In the genomic region with DNA sequence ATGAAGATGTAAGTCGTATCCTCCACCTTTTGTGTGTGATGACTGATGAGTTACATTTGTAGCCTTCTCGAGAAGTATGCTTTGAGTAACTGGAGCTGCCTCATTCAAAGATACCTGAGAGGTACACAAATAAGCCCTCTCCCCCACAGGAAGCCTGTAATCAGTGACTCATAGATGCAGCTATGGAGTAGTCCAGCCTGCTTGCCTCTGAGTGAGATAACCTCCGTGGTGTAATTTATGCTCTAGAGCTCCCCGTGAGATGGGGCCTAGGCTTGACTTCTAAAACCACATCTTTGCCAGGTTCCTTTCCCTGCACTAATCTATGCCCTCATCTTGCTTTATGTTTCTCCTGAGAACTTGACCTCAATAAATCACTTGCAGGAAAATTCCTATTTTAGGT, we compare ENCODE assay signal across 10 cellular contexts.
DNase-seq lines count a peak whose midpoint lies in the region; ATAC-seq and TF ChIP-seq lines count a peak whose summit lies in the region.
"Had no signal": no experiment of that assay in that cellular context is flagged by ENCODE, and none has a peak within 500 bp of the region (broad histone marks: within the 10 kb centered on the region; RNA-seq: fewer than 3 reads in every experiment).

No MANE protein-coding gene starts in this region.

- in situ Hi-C loops in ACHN (cut with HindIII; ENCODE audit: low pct_ligation_motif_present, low pct_unique_long_range_greater_than_20kb, low sequenced_read_pairs) = no loop called here

- no peak overlapping the region for H3K9ac ChIP-seq in SK-N-SH
- H3K9ac ChIP-seq: neural progenitor cell had no signal

- H3K27ac ChIP-seq in RWPE1 = no peak overlapping the region
- no peak overlapping the region for H3K27ac ChIP-seq in SK-N-SH (ENCODE audit: low read depth in 2 of 2, low read length in 1 of 2)
- H3K27ac ChIP-seq: cardiac muscle cell, neural progenitor cell had no signal

- no peaks in the 10 kb centered on the region for H3K36me3 Mint-ChIP-seq in Caco-2 (ENCODE audit: insufficient read depth, unreplicated experiment)
- H3K36me3 Mint-ChIP-seq in natural killer cell = no peaks in the 10 kb centered on the region
- H3K36me3 Mint-ChIP-seq: neural progenitor cell had no signal

- H3K79me2 ChIP-seq in SK-N-SH (ENCODE audit: insufficient read depth) = no peaks in the 10 kb centered on the region

- no peaks in the 10 kb centered on the region for H3K9me2 ChIP-seq in SK-N-SH

- peaks cover 10% of the 10 kb centered on the region for H3K4me1 Mint-ChIP-seq in Caco-2 (ENCODE audit: low read depth, unreplicated experiment)
- peaks cover 10 to 11% of the 10 kb centered on the region in 2 donors for H3K4me1 Mint-ChIP-seq in natural killer cell
- H3K4me1 Mint-ChIP-seq: neural progenitor cell had no signal

- BruUV-seq in Caco-2 (replicated peaks; lab: Mats Ljungman, UMichigan) = no TSS peak

- no peaks in the 10 kb centered on the region for H3F3A ChIP-seq in SK-N-SH (replicated peaks; ENCODE audit: insufficient read depth)

- ATAC-seq in GM18519 (IDR thresholded peaks at IDR 0.05; ENCODE audit: low FRiP score, unreplicated experiment) = peak; percentile 62
- no peak for ATAC-seq in natural killer cell
- ATAC-seq: left lobe of liver had no signal

- H3K4me2 ChIP-seq in SK-N-SH = no peak overlapping the region
- H3K4me2 ChIP-seq: neural progenitor cell had no signal

- 35% methylated on average over 3 of the region's 4 CpGs for WGBS in SK-N-SH (ENCODE audit: low lambda C conversion rate)

- TF ChIP-seq RAD21 in SK-N-SH (IDR thresholded peaks at IDR 0.05; ENCODE audit: low read length) = no peak

- DNase-seq in Caco-2 (peak; percentile 15 to 39), RWPE1 (ENCODE audit: low spot score) (peak; percentile 13), fibroblast of villous mesenchyme (ENCODE audit: low read depth) (peak; percentile 75), ACHN (no peak), SK-N-SH (no peak), natural killer cell (no peak)

- no peak for TF ChIP-seq EP300 in SK-N-SH (IDR thresholded peaks at IDR 0.05; ENCODE audit: borderline replicate concordance in 1 of 2, low read depth in 1 of 2, low read length in 1 of 2)

- intact Hi-C loops in Caco-2 (cut with micrococcal nuclease; ENCODE audit: unreplicated experiment) (loop anchor here (1.0 kb wide), 1 partner anchor 248 kb away; no protein-coding TSS in a partner anchor), natural killer cell (cut with micrococcal nuclease) (no loop called here)

- H2AFZ ChIP-seq in SK-N-SH (ENCODE audit: low read depth) = no peak overlapping the region
- H2AFZ ChIP-seq: neural progenitor cell had no signal

- H3K27me3 Mint-ChIP-seq in Caco-2 (ENCODE audit: insufficient read depth, unreplicated experiment) = no peaks in the 10 kb centered on the region
- H3K27me3 Mint-ChIP-seq in natural killer cell (ENCODE audit: low read depth in 2 of 2) = no peaks in the 10 kb centered on the region

- H3K4me1 ChIP-seq in Caco-2 (no peaks in the 10 kb centered on the region; the same call in 1 of the 2 replicates), SK-N-SH (ENCODE audit: control insufficient read depth in 1 of 2, insufficient read depth in 2 of 2, low read depth in 1 of 2, low read length in 1 of 2) (no peaks in the 10 kb centered on the region; a peak in 1 of 4 replicates)
- H3K4me1 ChIP-seq: neural progenitor cell had no signal

- no peaks in the 10 kb centered on the region for H4K20me1 ChIP-seq in SK-N-SH (ENCODE audit: insufficient read depth)

- H3K27me3 ChIP-seq in Caco-2 (replicated peaks; ENCODE audit: control insufficient read depth, insufficient read depth, low read length) (no peaks in the 10 kb centered on the region), SK-N-SH (ENCODE audit: insufficient read depth) (no peaks in the 10 kb centered on the region)
- H3K27me3 ChIP-seq: cardiac muscle cell, neural progenitor cell had no signal

- no peak overlapping the region for H3K4me3 ChIP-seq in Caco-2 (ENCODE audit: low read depth, low read length)
- no peak overlapping the region for H3K4me3 ChIP-seq in fibroblast of villous mesenchyme (ENCODE audit: low read depth, low read length)
- no peak overlapping the region for H3K4me3 ChIP-seq in SK-N-SH (ENCODE audit: low read depth in 2 of 2, low read length in 1 of 2)
- H3K4me3 ChIP-seq: cardiac muscle cell, neural progenitor cell had no signal

- H3K36me3 ChIP-seq in Caco-2 (ENCODE audit: control insufficient read depth, insufficient read depth, low read length) = no peaks in the 10 kb centered on the region
- H3K36me3 ChIP-seq in SK-N-SH (replicated peaks in 1 of 2; ENCODE audit: control insufficient read depth in 1 of 2, insufficient read depth in 2 of 2, low read length in 1 of 2) = no peaks in the 10 kb centered on the region
- H3K36me3 ChIP-seq: cardiac muscle cell, neural progenitor cell had no signal

- H3K4me3 Mint-ChIP-seq in Caco-2 (ENCODE audit: unreplicated experiment) = no peak overlapping the region
- no peak overlapping the region for H3K4me3 Mint-ChIP-seq in natural killer cell
- H3K4me3 Mint-ChIP-seq: neural progenitor cell had no signal

- POLR2A ChIA-PET in Caco-2 (lab: Charles Lee) = no interaction called here
- POLR2A ChIA-PET in RWPE1 (lab: Yijun Ruan, JAX; ENCODE audit: low non-redundant PET) = no interaction called here
- POLR2A ChIA-PET in SK-N-SH (lab: Yijun Ruan, JAX) = no interaction called here

- CTCF ChIA-PET in Caco-2 (lab: Charles Lee) = interaction anchor here (1.1 kb wide), 1 partner anchor 249 kb away, joined by 4 read pairs; no protein-coding TSS in a partner anchor
- CTCF ChIA-PET in RWPE1 (lab: Yijun Ruan, JAX) = interaction anchor here (0.7 kb wide), 1 partner anchor 913 kb away, joined by 5 read pairs; no protein-coding TSS in a partner anchor
- CTCF ChIA-PET in SK-N-SH (lab: Yijun Ruan, JAX) = interaction anchor here (2.6 kb wide), 1 partner anchor 18 kb away, joined by 8 read pairs; no protein-coding TSS in a partner anchor

- no peaks in the 10 kb centered on the region for H3K9me3 ChIP-seq in Caco-2
- no peaks in the 10 kb centered on the region for H3K9me3 ChIP-seq in SK-N-SH

- H3K27ac Mint-ChIP-seq in Caco-2 (ENCODE audit: unreplicated experiment) (no peak overlapping the region), natural killer cell (no peak overlapping the region)
- H3K27ac Mint-ChIP-seq: neural progenitor cell had no signal

- H3K9me3 Mint-ChIP-seq in Caco-2 (ENCODE audit: unreplicated experiment) (no peaks in the 10 kb centered on the region), natural killer cell (no peaks in the 10 kb centered on the region)

- TF ChIP-seq CTCF in Caco-2 (IDR thresholded peaks at IDR 0.05; ENCODE audit: insufficient read depth in 1 of 2, low read depth in 1 of 2, low read length in 1 of 2, severe bottlenecking in 1 of 2, unreplicated experiment in 1 of 2) (no peak), RWPE1 (conservative IDR thresholded peaks at IDR 0.05; ENCODE audit: low read depth) (no peak), fibroblast of villous mesenchyme (IDR thresholded peaks at IDR 0.05; ENCODE audit: insufficient read depth, low read depth, low read length) (no peak), SK-N-SH (IDR thresholded peaks at IDR 0.05) (no peak), natural killer cell (IDR thresholded peaks at IDR 0.05) (no peak)

TF ChIP-seq in SK-N-SH, 30 proteins besides CTCF, POLR2A, EP300 and RAD21:
- TF ChIP-seq NRF1 (IDR thresholded peaks at IDR 0.05; ENCODE audit: low read depth, low read length) = no peak
- no peak for TF ChIP-seq EZH2phosphoT487 (IDR thresholded peaks at IDR 0.05; ENCODE audit: borderline replicate concordance, low read depth)

Comparison
In these comparisons a context has a peak if more than half of its experiments do, and no peak if none do; other contexts are left out.
1. DNase-seq: peak in Caco-2 (2 of 2), RWPE1 (single experiment) and fibroblast of villous mesenchyme (single experiment); none in ACHN (single experiment), SK-N-SH (single experiment) and natural killer cell (single experiment).